In genomic region chr19:7926021-7926726, GRCh38 we compare ENCODE assay signal across 8 cellular contexts. TPM values are rescaled to one million over a fixed set of nuclear protein-coding genes. Genes with fewer than 3 reads are reported as not detected.
A peak's percentile ranks its signal among the peaks of the same experiment; 100 is the strongest.
DNase-seq lines count a peak whose midpoint lies in the region; FAIRE-seq and TF ChIP-seq lines count a peak whose summit lies in the region.

Gene CTXN1 (minus strand): TSS chr19:7926135. CDS start chr19:7925538, 597 bp downstream.

- H3K4me3 Mint-ChIP-seq in activated CD4-positive, alpha-beta T cell treated with anti-CD3 and anti-CD28 coated beads, Interleukin-2, amount 10 ng/mL, durations not matched to agents 7 days and 5 days, result peak within 1 kb of the TSS; percentile 73
- H3K4me3 Mint-ChIP-seq in dendritic cell treated with granulocyte-macrophage colony-stimulating factor and Interleukin-4, amounts not matched to agents 40 ng/mL and 50 ng/mL, for 4 days, result peak within 1 kb of the TSS; percentile 78

- POLR2A ChIA-PET in activated CD4-positive, alpha-beta T cell treated with anti-CD3 and anti-CD28 coated beads, Interleukin-2, amount 10 ng/mL, durations not matched to agents 7 days and 5 days (lab: Charles Lee), result no interaction called here

- H3K27ac Mint-ChIP-seq in activated CD4-positive, alpha-beta T cell treated with anti-CD3 and anti-CD28 coated beads, Interleukin-2, amount 10 ng/mL, durations not matched to agents 7 days and 5 days, result no peak within 1 kb of the TSS
- H3K27ac Mint-ChIP-seq in dendritic cell treated with granulocyte-macrophage colony-stimulating factor and Interleukin-4, amounts not matched to agents 40 ng/mL and 50 ng/mL, for 4 days, result peak within 1 kb of the TSS; percentile 60

- H3K4me3 ChIP-seq in lower leg skin (ENCODE audit: low read depth, poor library complexity, severe bottlenecking), result peak within 1 kb of the TSS; percentile 11

- TF ChIP-seq POLR2A in GM12891 (IDR thresholded peaks at IDR 0.05; ENCODE audit: low read depth, low read length) (no peak), lower leg skin (IDR thresholded peaks at IDR 0.05) (no peak)

- peaks cover 8% of the 10 kb centered on the region for H3K36me3 Mint-ChIP-seq in activated CD4-positive, alpha-beta T cell treated with anti-CD3 and anti-CD28 coated beads, Interleukin-2, amount 10 ng/mL, durations not matched to agents 7 days and 5 days (ENCODE audit: low read depth)
- peaks cover 71% of the 10 kb centered on the region for H3K36me3 Mint-ChIP-seq in dendritic cell treated with granulocyte-macrophage colony-stimulating factor and Interleukin-4, amounts not matched to agents 40 ng/mL and 50 ng/mL, for 4 days (ENCODE audit: low read depth)

- CTCF ChIA-PET in activated CD4-positive, alpha-beta T cell treated with anti-CD3 and anti-CD28 coated beads, Interleukin-2, amount 10 ng/mL, durations not matched to agents 7 days and 5 days (lab: Charles Lee), result interaction anchor here (0.5 kb wide), 1 partner anchor 381 kb away, joined by 3 read pairs; no protein-coding TSS in a partner anchor

- H3K4me1 Mint-ChIP-seq in activated CD4-positive, alpha-beta T cell treated with anti-CD3 and anti-CD28 coated beads, Interleukin-2, amount 10 ng/mL, durations not matched to agents 7 days and 5 days, result peaks cover 19% of the 10 kb centered on the region
- H3K4me1 Mint-ChIP-seq in dendritic cell treated with granulocyte-macrophage colony-stimulating factor and Interleukin-4, amounts not matched to agents 40 ng/mL and 50 ng/mL, for 4 days (ENCODE audit: low read depth), result peaks cover 57% of the 10 kb centered on the region

- no peaks in the 10 kb centered on the region for H3K27me3 Mint-ChIP-seq in activated CD4-positive, alpha-beta T cell treated with anti-CD3 and anti-CD28 coated beads, Interleukin-2, amount 10 ng/mL, durations not matched to agents 7 days and 5 days
- H3K27me3 Mint-ChIP-seq in dendritic cell treated with granulocyte-macrophage colony-stimulating factor and Interleukin-4, amounts not matched to agents 40 ng/mL and 50 ng/mL, for 4 days, result peaks cover 23% of the 10 kb centered on the region

- H3K9me3 Mint-ChIP-seq in activated CD4-positive, alpha-beta T cell treated with anti-CD3 and anti-CD28 coated beads, Interleukin-2, amount 10 ng/mL, durations not matched to agents 7 days and 5 days, result no peaks in the 10 kb centered on the region
- H3K9me3 Mint-ChIP-seq in dendritic cell treated with granulocyte-macrophage colony-stimulating factor and Interleukin-4, amounts not matched to agents 40 ng/mL and 50 ng/mL, for 4 days, result no peaks in the 10 kb centered on the region

- intact Hi-C loops in dendritic cell treated with granulocyte-macrophage colony-stimulating factor and Interleukin-4, amounts not matched to agents 40 ng/mL and 50 ng/mL, for 4 days (cut with micrococcal nuclease), result loop anchor here (10.0 kb wide), 1 partner anchor 241 kb away; the partner anchor contains the start of gene TRAPPC5
- intact Hi-C loops in lower leg skin (cut with DNase I; ENCODE audit: low total_unique reads), result loop anchor here (5.0 kb wide), 1 partner anchor 74 kb away; no protein-coding TSS in a partner anchor

- 15 to 24% methylated on average over 19 to 31 of the region's 65 CpGs for WGBS in lower leg skin, 2 donors

- FAIRE-seq in GM12891 (lab: Jason Lieb, UNC), result peak; percentile 66

- DNase-seq in GM12891 (ENCODE audit: insufficient read length, low spot score) (peak; percentile 92), NCI-H1105 treated with DMSO at 0.1 percent for 48 hours (lab: John Stamatoyannopoulos, UW) (peak; percentile 62), lower leg skin (ENCODE audit: low spot score in 2 of 2) (no peak), SK-N-DZ (ENCODE audit: low spot score) (no peak), NCI-H1694 treated with DMSO at 0.1 percent for 48 hours (lab: John Stamatoyannopoulos, UW) (no peak)
- peak; percentile 73 for DNase-seq in activated CD4-positive, alpha-beta T cell treated with anti-CD3 and anti-CD28 coated beads, Interleukin-2, amount 10 ng/mL, durations not matched to agents 7 days and 5 days
- DNase-seq in stimulated activated CD4-positive, alpha-beta T cell treated with anti-CD3 and anti-CD28 coated beads, Interleukin-4, amount 100 ng/mL, for 48 hours (ENCODE audit: low read depth in 2 of 2), result peak; percentile 70 to 76

- no peak for TF ChIP-seq CTCF in lower leg skin (IDR thresholded peaks at IDR 0.05)

TF ChIP-seq in GM12891, 5 proteins besides CTCF, POLR2A, EP300 and RAD21:
- no peak for TF ChIP-seq POLR2AphosphoS5 (IDR thresholded peaks at IDR 0.05; ENCODE audit: low read depth, low read length)
- no peak for TF ChIP-seq PAX5 (IDR thresholded peaks at IDR 0.05; ENCODE audit: insufficient read depth, low read length, severe bottlenecking)
- no peak for TF ChIP-seq POU2F2 (IDR thresholded peaks at IDR 0.05; ENCODE audit: low read depth, low read length)
- TF ChIP-seq SPI1 (IDR thresholded peaks at IDR 0.05; ENCODE audit: low read depth, low read length), result no peak
- TF ChIP-seq TAF1 (IDR thresholded peaks at IDR 0.05; ENCODE audit: low read depth, low read length), result no peak

RNA-seq across cellular contexts. Expression of gene CTXN1, which starts in this region (rescaled TPM):
- 0.56 TPM for polyA plus RNA-seq in GM12891 (2012; ENCODE audit: low read depth, missing spikeins)
- total RNA-seq in activated CD4-positive, alpha-beta T cell treated with anti-CD3 and anti-CD28 coated beads, Interleukin-2, amount 10 ng/mL, durations not matched to agents 7 days and 5 days, result not detected
- 1 to 10 TPM; 4.0 to 4.8 (median 4.0) TPM for total RNA-seq in lower leg skin
- polyA plus RNA-seq in SK-N-DZ (2014; cell fraction: cytosol; rRNA removed), result 10.4 and 16.9 TPM in 2 replicates
- 14.9 and 19.4 TPM in 2 replicates for polyA plus RNA-seq in SK-N-DZ (2014; cell fraction: nucleus; rRNA removed)

Comparison
In these comparisons a context has a peak if more than half of its experiments do, and no peak if none do; other contexts are left out.
1. RNA of gene CTXN1 (total RNA-seq): 4.0 to 4.8 TPM in lower leg skin; not detected in activated CD4-positive, alpha-beta T cell treated with anti-CD3 and anti-CD28 coated beads, Interleukin-2, amount 10 ng/mL, durations not matched to agents 7 days and 5 days; every median in the first group is over 4 times any median in the second.
2. Peak in DNase-seq in activated CD4-positive, alpha-beta T cell treated with anti-CD3 and anti-CD28 coated beads, Interleukin-2, amount 10 ng/mL, durations not matched to agents 7 days and 5 days; RNA of the gene not detected or under 1 TPM.
3. DNase-seq: peak in GM12891 (single experiment), NCI-H1105 treated with DMSO at 0.1 percent for 48 hours (single experiment) and stimulated activated CD4-positive, alpha-beta T cell treated with anti-CD3 and anti-CD28 coated beads, Interleukin-4, amount 100 ng/mL, for 48 hours (2 of 2); none in lower leg skin (0 of 2), SK-N-DZ (single experiment) and NCI-H1694 treated with DMSO at 0.1 percent for 48 hours (single experiment).